In the genomic region with DNA sequence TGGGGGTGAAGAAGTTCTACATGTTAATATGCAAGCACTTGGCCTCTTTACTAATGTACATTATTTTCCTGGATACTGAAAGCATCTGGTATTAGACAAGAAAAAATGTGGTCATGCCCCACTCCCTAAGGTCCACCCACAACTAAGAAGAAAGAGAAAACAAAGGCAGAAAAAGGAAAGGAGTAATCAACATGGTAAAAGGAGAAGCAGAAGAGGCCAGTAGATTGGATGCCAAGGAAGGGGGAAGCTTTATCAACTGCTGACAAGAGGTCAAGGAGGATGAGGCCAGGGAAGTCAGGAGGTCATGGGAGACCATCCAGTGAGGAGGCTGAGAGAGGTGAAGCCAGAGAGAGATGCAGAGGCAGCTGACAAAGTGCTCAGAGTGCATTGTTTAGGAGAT, we compare ENCODE assay signal across 18 cellular contexts.
DNase-seq lines count a peak whose midpoint lies in the region; ATAC-seq, FAIRE-seq and TF ChIP-seq lines count a peak whose summit lies in the region.
"Had no signal": no experiment of that assay in that cellular context is flagged by ENCODE, and none has a peak within 500 bp of the region (broad histone marks: within the 10 kb centered on the region; RNA-seq: fewer than 3 reads in every experiment).

No MANE protein-coding gene starts in this region.

- CTCF ChIA-PET in IMR-90 (lab: Yijun Ruan, JAX): interaction anchor here (0.6 to 0.7 kb wide), 2 partner anchors 19 to 293 kb away, joined by 3 read pairs; no protein-coding TSS in a partner anchor
- CTCF ChIA-PET in GM12878 (lab: Yijun Ruan, JAX): interaction anchor here (0.7 to 10.6 kb wide), 25 partner anchors 9 to 528 kb away, joined by 3 to 143 read pairs (median 4); no protein-coding TSS in a partner anchor

- peaks cover 17% of the 10 kb centered on the region for H3K4me1 ChIP-seq in IMR-90 (ENCODE audit: control insufficient read depth, insufficient read depth, low read length)
- peaks cover 38% of the 10 kb centered on the region for H3K4me1 ChIP-seq in GM12878 (ENCODE audit: control insufficient read depth, insufficient read depth, low read length)
- H3K4me1 ChIP-seq in neuronal stem cell (ENCODE audit: control insufficient read depth in 2 of 2, insufficient read depth in 1 of 2, low read depth in 1 of 2, low read length in 2 of 2): peaks cover 2 to 3% of the 10 kb centered on the region in 2 donors
- H3K4me1 ChIP-seq: prostate gland had no signal

- H3K18ac ChIP-seq in IMR-90 (ENCODE audit: low read depth, low read length): peak overlapping the region; percentile 87
- H3K18ac ChIP-seq in neuronal stem cell (ENCODE audit: low read length): peak overlapping the region; percentile 9

- peak overlapping the region; percentile 32; the same call in 1 of the 2 replicates for H2BK20ac ChIP-seq in IMR-90 (ENCODE audit: low read depth, low read length)

- H3K79me2 ChIP-seq in GM12878 (ENCODE audit: control insufficient read depth, insufficient read depth, low read length): peaks cover 2% of the 10 kb centered on the region; the same call in 1 of the 2 replicates

- H3K4me3 ChIP-seq in IMR-90 (ENCODE audit: insufficient read depth, low read depth, low read length): no peak overlapping the region
- H3K4me3 ChIP-seq in GM12878: no peak overlapping the region
- no peak overlapping the region for H3K4me3 ChIP-seq in neuronal stem cell (ENCODE audit: low read length in 2 of 2)
- H3K4me3 ChIP-seq: PC-9, prostate gland had no signal

- H4K91ac ChIP-seq in IMR-90 (ENCODE audit: insufficient read depth, low read depth, low read length) (no peak overlapping the region; the same call in 1 of the 2 replicates), neuronal stem cell (ENCODE audit: low read depth, low read length, poor library complexity) (no peak overlapping the region)

- peak overlapping the region in 6 of 7 donors; percentile 5 to 84 (median 73) for H3K27ac Mint-ChIP-seq in CD14-positive monocyte
- H3K27ac Mint-ChIP-seq: activated T-helper 2 cell treated with anti-CD3 and anti-CD28 coated beads, Interferon-gamma antibody, Interleukin-2, Interleukin-4, amounts not matched to agents 10 μg/mL and 5 μg/mL and 100 μg/mL, durations not matched to agents 14 hours and 24 hours and 36 hours had no signal

- BruUV-seq in IMR-90 (replicated peaks; lab: Mats Ljungman, UMichigan) (no TSS peak), GM12878 (replicated peaks; lab: Mats Ljungman, UMichigan) (no TSS peak)

- H2AFZ ChIP-seq in IMR-90 (replicated peaks; ENCODE audit: low read length, poor library complexity): no peak overlapping the region
- no peak overlapping the region for H2AFZ ChIP-seq in GM12878 (ENCODE audit: control insufficient read depth, low read depth, low read length)
- H2AFZ ChIP-seq in neuronal stem cell (ENCODE audit: low read length): no peak overlapping the region
- H2AFZ ChIP-seq: PC-9 had no signal

- peak overlapping the region in 1 of 2 donors; percentile 23 for H3K4me3 Mint-ChIP-seq in CD14-positive monocyte

- H3K4me2 ChIP-seq in IMR-90 (ENCODE audit: low read depth, low read length): no peak overlapping the region
- no peak overlapping the region for H3K4me2 ChIP-seq in GM12878 (ENCODE audit: control insufficient read depth, insufficient read depth)
- H3K4me2 ChIP-seq in neuronal stem cell (ENCODE audit: insufficient read depth, low read length, poor library complexity, severe bottlenecking): no peak overlapping the region
- H3K4me2 ChIP-seq: PC-9 had no signal

- H3K9me3 ChIP-seq in IMR-90 (ENCODE audit: control insufficient read depth, insufficient read depth, low read length) (no peaks in the 10 kb centered on the region), GM12878 (replicated peaks; ENCODE audit: control insufficient read depth, insufficient read depth, low read length) (no peaks in the 10 kb centered on the region), neuronal stem cell (replicated peaks in 1 of 2; ENCODE audit: control insufficient read depth in 2 of 2, insufficient read depth in 1 of 2, low read depth in 1 of 2, low read length in 2 of 2) (no peaks in the 10 kb centered on the region)
- H3K9me3 ChIP-seq: prostate gland had no signal

- H2AK5ac ChIP-seq in IMR-90 (ENCODE audit: low read depth, low read length) (peak overlapping the region; percentile 83), neuronal stem cell (ENCODE audit: low read depth, low read length) (no peak overlapping the region)

- H3K23ac ChIP-seq in IMR-90 (ENCODE audit: low read depth, low read length) (no peak overlapping the region), neuronal stem cell (ENCODE audit: low read depth, low read length, poor library complexity) (no peak overlapping the region)

- peaks cover 13% of the 10 kb centered on the region for H3K9me1 ChIP-seq in IMR-90 (ENCODE audit: insufficient read depth, low read length)

- H4K8ac ChIP-seq in IMR-90 (ENCODE audit: low read depth in 2 of 2, low read length in 2 of 2) (no peak overlapping the region), neuronal stem cell (ENCODE audit: low read depth, low read length) (no peak overlapping the region)

- H3K56ac ChIP-seq in IMR-90 (ENCODE audit: extremely low read depth, insufficient read depth, low read length): no peak overlapping the region

- no peak for TF ChIP-seq EP300 in GM12878 (IDR thresholded peaks at IDR 0.05; ENCODE audit: borderline replicate concordance in 1 of 2, control insufficient read depth in 1 of 2, low read depth in 2 of 2, low read length in 2 of 2)

- H3K4me1 Mint-ChIP-seq in CD14-positive monocyte: peaks cover 23% of the 10 kb centered on the region

- no peak overlapping the region for H2AK9ac ChIP-seq in IMR-90 (replicated peaks; ENCODE audit: low read depth, low read length, poor library complexity)

- ATAC-seq in IMR-90 (ENCODE audit: low read depth) (no peak), GM12878 (no peak), HG03521 (IDR thresholded peaks at IDR 0.05; ENCODE audit: unreplicated experiment) (no peak)
- ATAC-seq: foreskin keratinocyte had no signal

- H3K9ac ChIP-seq in IMR-90 (ENCODE audit: low read depth, low read length) (no peak overlapping the region), GM12878 (ENCODE audit: control insufficient read depth, insufficient read depth, low read length) (no peak overlapping the region), neuronal stem cell (ENCODE audit: low read depth, low read length, poor library complexity) (no peak overlapping the region)

- peaks cover 0 to 2% (median 0%) of the 10 kb centered on the region in 7 donors for H3K9me3 Mint-ChIP-seq in CD14-positive monocyte
- H3K9me3 Mint-ChIP-seq: activated T-helper 2 cell treated with anti-CD3 and anti-CD28 coated beads, Interferon-gamma antibody, Interleukin-2, Interleukin-4, amounts not matched to agents 10 μg/mL and 5 μg/mL and 100 μg/mL, durations not matched to agents 14 hours and 24 hours and 36 hours had no signal

- H2BK120ac ChIP-seq in IMR-90 (ENCODE audit: low read depth, low read length) (peak overlapping the region; percentile 70; the same call in 1 of the 2 replicates), neuronal stem cell (ENCODE audit: low read depth, low read length) (no peak overlapping the region)

- H3K27me3 ChIP-seq in IMR-90 (ENCODE audit: control insufficient read depth, insufficient read depth, low read length) (no peaks in the 10 kb centered on the region), GM12878 (replicated peaks in 1 of 2; ENCODE audit: control insufficient read depth in 2 of 2, insufficient read depth in 2 of 2, low read length in 1 of 2) (no peaks in the 10 kb centered on the region), neuronal stem cell (ENCODE audit: control insufficient read depth in 3 of 3, insufficient read depth in 3 of 3, low read depth in 1 of 3, low read length in 3 of 3) (no peaks in the 10 kb centered on the region)
- H3K27me3 ChIP-seq: foreskin keratinocyte had no signal

- H3K4ac ChIP-seq in IMR-90 (ENCODE audit: low read depth, low read length): peak overlapping the region; percentile 28; the same call in 1 of the 2 replicates
- no peak overlapping the region for H3K4ac ChIP-seq in neuronal stem cell (ENCODE audit: low read length)

- H4K20me1 ChIP-seq in IMR-90 (ENCODE audit: insufficient read depth, low read length) (no peaks in the 10 kb centered on the region), GM12878 (ENCODE audit: control insufficient read depth, insufficient read depth) (no peaks in the 10 kb centered on the region)

- TF ChIP-seq CTCF in CD14-positive monocyte (IDR thresholded peaks at IDR 0.05): no peak
- TF ChIP-seq CTCF in IMR-90 (conservative IDR thresholded peaks at IDR 0.05; ENCODE audit: low read depth, low read length): no peak
- no peak for TF ChIP-seq CTCF in GM12878 (IDR thresholded peaks at IDR 0.05 in 2 of 3, conservative IDR thresholded peaks at IDR 0.05 in 1 of 3; ENCODE audit: control insufficient read depth in 2 of 3, extremely low read depth in 1 of 3, insufficient read depth in 1 of 3, low read depth in 3 of 3, low read length in 3 of 3)

- no peak overlapping the region for H3K27ac ChIP-seq in IMR-90 (ENCODE audit: insufficient read depth, low read length)
- no peak overlapping the region for H3K27ac ChIP-seq in GM12878 (ENCODE audit: control insufficient read depth, insufficient read depth)
- no peak overlapping the region for H3K27ac ChIP-seq in neuronal stem cell (replicated peaks; ENCODE audit: low read length)
- H3K27ac ChIP-seq: foreskin keratinocyte, PC-9, prostate gland had no signal

- H3K27me3 Mint-ChIP-seq in CD14-positive monocyte (ENCODE audit: low read depth in 3 of 3): peaks cover 0 to 3% (median 1%) of the 10 kb centered on the region in 3 donors

- H3K79me1 ChIP-seq in IMR-90 (ENCODE audit: low read depth in 1 of 2, low read length in 2 of 2) (peaks cover 0 to 4% of the 10 kb centered on the region in 2 experiments; a peak in 1 of 4 replicates), neuronal stem cell (ENCODE audit: low read depth, low read length) (no peaks in the 10 kb centered on the region)

- H3K36me3 Mint-ChIP-seq in CD14-positive monocyte: peaks cover 0 to 8% of the 10 kb centered on the region in 2 donors

- in situ Hi-C loops in IMR-90 (cut with MboI; ENCODE audit: low sequenced_read_pairs) (no loop called here), GM12878 (cut with MboI) (no loop called here), ACHN (cut with HindIII; ENCODE audit: low pct_ligation_motif_present, low pct_unique_long_range_greater_than_20kb, low sequenced_read_pairs) (no loop called here)

- intact Hi-C loops in CD14-positive monocyte (cut with micrococcal nuclease): no loop called here
- intact Hi-C loops in IMR-90 (cut with micrococcal nuclease): loop anchor here (5.0 kb wide), 1 partner anchor 467 kb away; no protein-coding TSS in a partner anchor
- intact Hi-C loops in GM12878 (cut with micrococcal nuclease; ENCODE audit: unreplicated experiment): loop anchor here (10.0 kb wide), 1 partner anchor 465 kb away; no protein-coding TSS in a partner anchor

- H3K14ac ChIP-seq in IMR-90 (replicated peaks; ENCODE audit: low read depth, low read length): peak overlapping the region; percentile 71
- H3K14ac ChIP-seq in neuronal stem cell (ENCODE audit: low read length): no peak overlapping the region

- H2BK12ac ChIP-seq in neuronal stem cell (ENCODE audit: low read length): no peak overlapping the region

- H3K36me3 ChIP-seq in IMR-90 (ENCODE audit: control insufficient read depth, insufficient read depth, low read length) (no peaks in the 10 kb centered on the region), GM12878 (ENCODE audit: control insufficient read depth in 2 of 2, insufficient read depth in 2 of 2, low read length in 1 of 2) (no peaks in the 10 kb centered on the region), neuronal stem cell (replicated peaks in 1 of 2; ENCODE audit: control insufficient read depth in 2 of 2, insufficient read depth in 2 of 2, low read length in 2 of 2) (no peaks in the 10 kb centered on the region)
- H3K36me3 ChIP-seq: prostate gland had no signal

- no peak for DNase-seq in CD14-positive monocyte (ENCODE audit: low spot score)
- DNase-seq in IMR-90: no peak
- DNase-seq in GM12878 (ENCODE audit: low read depth, low spot score): no peak
- DNase-seq in neuronal stem cell (ENCODE audit: low spot score): no peak
- DNase-seq in urothelium cell line (ENCODE audit: low spot score): no peak
- no peak for DNase-seq in iPS-NIHi11 (ENCODE audit: low spot score)
- no peak for DNase-seq in ACHN
- DNase-seq: activated CD4-positive, alpha-beta T cell treated with anti-CD3 and anti-CD28 coated beads, Interleukin-2, amount 50 U/mL, for 4 hours; effector CD4-positive, alpha-beta T cell; foreskin keratinocyte; GDM1; NCI-H1048; NCI-H446; PC-9; T-helper 1 cell had no signal

- SMC1A ChIA-PET in GM12878 (lab: Charles Lee; ENCODE audit: uncharacterized antibody, unreplicated experiment): interaction anchor here (0.6 to 13.3 kb wide), 27 partner anchors 9 to 465 kb away, joined by 3 to 251 read pairs (median 6); partner anchors contain the start of gene ZFP36L1

- FAIRE-seq in GM12878 (lab: Jason Lieb, UNC) (no peak), urothelium cell line (lab: Jason Lieb, UNC) (no peak)

- POLR2A ChIA-PET in IMR-90 (lab: Charles Lee; ENCODE audit: unreplicated experiment) (no interaction called here), GM12878 (lab: Charles Lee) (interaction anchor here (1.5 to 2.4 kb wide), 5 partner anchors 9 to 377 kb away, joined by 4 to 8 read pairs (median 7); no protein-coding TSS in a partner anchor)

- TF ChIP-seq RAD21 in IMR-90 (IDR thresholded peaks at IDR 0.05; ENCODE audit: low read length) (no peak), GM12878 (IDR thresholded peaks at IDR 0.05; ENCODE audit: insufficient read depth, low read depth, low read length) (no peak)

- RAD21 ChIA-PET in GM12878 (lab: Charles Lee; ENCODE audit: unreplicated experiment): interaction anchor here (0.6 to 12.9 kb wide), 24 partner anchors 9 to 409 kb away, joined by 3 to 208 read pairs (median 7); partner anchors contain the start of gene ZFP36L1

- dilution Hi-C loops in IMR-90 (cut with HindIII; ENCODE audit: low sequenced_read_pairs, unreplicated experiment): no loop called here

- H2BK15ac ChIP-seq in IMR-90 (ENCODE audit: low read depth, low read length) (peak overlapping the region; percentile 35; the same call in 2 of the 3 replicates), neuronal stem cell (ENCODE audit: low read length) (no peak overlapping the region)

- H2BK5ac ChIP-seq in IMR-90 (ENCODE audit: low read depth, low read length, poor library complexity, severe bottlenecking) (peak overlapping the region; percentile 32), neuronal stem cell (ENCODE audit: low read length) (no peak overlapping the region)

- TF ChIP-seq POLR2A in IMR-90 (IDR thresholded peaks at IDR 0.05; ENCODE audit: low read depth, low read length) (no peak), GM12878 (IDR thresholded peaks at IDR 0.05; ENCODE audit: low read depth, low read length) (no peak)

- peak overlapping the region; percentile 84 for H4K5ac ChIP-seq in IMR-90 (ENCODE audit: low read depth, low read length)

Comparison
In these comparisons a context has a peak if more than half of its experiments do, and no peak if none do; other contexts are left out.
1. intact Hi-C loops: an anchor here in IMR-90 (5.0 kb wide) and GM12878 (10.0 kb wide); none called in CD14-positive monocyte.